In the genomic region with DNA sequence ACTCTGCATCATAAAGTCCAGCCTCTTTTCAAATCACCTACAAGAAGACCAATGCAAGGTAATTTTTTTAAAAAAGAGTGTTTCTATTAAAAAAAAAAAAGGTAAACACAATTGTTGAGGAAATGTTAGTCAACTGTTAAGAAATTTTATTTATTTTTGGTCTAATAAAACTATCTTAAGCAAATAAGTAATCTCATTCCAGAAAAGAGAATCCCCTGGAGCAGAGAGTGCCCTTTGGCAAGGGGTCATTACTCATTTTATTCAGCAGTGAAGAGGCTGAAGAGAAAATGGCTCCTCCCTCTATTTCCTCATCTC, we compare ENCODE assay signal across 9 cellular contexts.
DNase-seq lines count a peak whose midpoint lies in the region; ATAC-seq lines count a peak whose summit lies in the region.
"Had no signal": no experiment of that assay in that cellular context is flagged by ENCODE, and none has a peak within 500 bp of the region (broad histone marks: within the 10 kb centered on the region; RNA-seq: fewer than 3 reads in every experiment).

No MANE protein-coding gene starts in this region.

- ATAC-seq in natural killer cell treated with Interleukin-12 subunit alpha and Interleukin-12 subunit beta and Interleukin-15 and Interleukin-18, amount 100 ng/mL, for 72 hours = no peak
- no peak for ATAC-seq in HG03432 (IDR thresholded peaks at IDR 0.05; ENCODE audit: unreplicated experiment)
- no peak for ATAC-seq in GM19455 (IDR thresholded peaks at IDR 0.05; ENCODE audit: unreplicated experiment)
- ATAC-seq in HG03196 (IDR thresholded peaks at IDR 0.05; ENCODE audit: unreplicated experiment) = no peak

- H3K36me3 Mint-ChIP-seq in natural killer cell treated with Interleukin-12 subunit alpha and Interleukin-12 subunit beta and Interleukin-15 and Interleukin-18, amount 100 ng/mL, for 72 hours = peaks cover 18% of the 10 kb centered on the region

- peak overlapping the region; percentile 79 for H3K4me3 Mint-ChIP-seq in natural killer cell treated with Interleukin-12 subunit alpha and Interleukin-12 subunit beta and Interleukin-15 and Interleukin-18, amount 100 ng/mL, for 72 hours

- no peaks in the 10 kb centered on the region for H3K36me3 ChIP-seq in adipocyte (ENCODE audit: control insufficient read depth, insufficient read depth, low read length, severe bottlenecking)

- DNase-seq in DMS79 (lab: John Stamatoyannopoulos, UW) = peak; percentile 69
- peak; percentile 78 for DNase-seq in NCI-H1092 treated with DMSO at 0.1 percent for 48 hours (lab: John Stamatoyannopoulos, UW)
- peak; percentile 87 for DNase-seq in adipocyte (ENCODE audit: low read depth)
- DNase-seq in natural killer cell treated with Interleukin-12 subunit alpha and Interleukin-12 subunit beta and Interleukin-15 and Interleukin-18, amount 100 ng/mL, for 72 hours (ENCODE audit: low spot score) = no peak
- no peak for DNase-seq in AML-193 (lab: John Stamatoyannopoulos, UW)

- H3K4me3 ChIP-seq in adipocyte (ENCODE audit: low read length) = peak overlapping the region; percentile 32
- H3K4me3 ChIP-seq: SK-N-MC had no signal

- H3K9me3 ChIP-seq in adipocyte (ENCODE audit: control insufficient read depth, low read length) = no peaks in the 10 kb centered on the region

- H3K4me1 ChIP-seq in adipocyte (ENCODE audit: control insufficient read depth, insufficient read depth, low read length) = peaks cover 31% of the 10 kb centered on the region

- H3K9ac ChIP-seq in adipocyte (ENCODE audit: low read length) = peak overlapping the region; percentile 14

- peak overlapping the region; percentile 98 to 99 for H3K27ac Mint-ChIP-seq in natural killer cell treated with Interleukin-12 subunit alpha and Interleukin-12 subunit beta and Interleukin-15 and Interleukin-18, amount 100 ng/mL, for 72 hours

- no peaks in the 10 kb centered on the region for H3K27me3 Mint-ChIP-seq in natural killer cell treated with Interleukin-12 subunit alpha and Interleukin-12 subunit beta and Interleukin-15 and Interleukin-18, amount 100 ng/mL, for 72 hours

- H3K27me3 ChIP-seq in adipocyte (replicated peaks; ENCODE audit: control insufficient read depth, insufficient read depth, low read length) = no peaks in the 10 kb centered on the region

- peaks cover 33 to 36% of the 10 kb centered on the region in 2 donors for H3K4me1 Mint-ChIP-seq in natural killer cell treated with Interleukin-12 subunit alpha and Interleukin-12 subunit beta and Interleukin-15 and Interleukin-18, amount 100 ng/mL, for 72 hours (ENCODE audit: low read depth in 2 of 2)

- H3K9me3 Mint-ChIP-seq in natural killer cell treated with Interleukin-12 subunit alpha and Interleukin-12 subunit beta and Interleukin-15 and Interleukin-18, amount 100 ng/mL, for 72 hours = no peaks in the 10 kb centered on the region

Comparison
In these comparisons a context has a peak if more than half of its experiments do, and no peak if none do; other contexts are left out.
1. DNase-seq: peak in DMS79 (single experiment), NCI-H1092 treated with DMSO at 0.1 percent for 48 hours (single experiment) and adipocyte (single experiment); none in natural killer cell treated with Interleukin-12 subunit alpha and Interleukin-12 subunit beta and Interleukin-15 and Interleukin-18, amount 100 ng/mL, for 72 hours (single experiment) and AML-193 (0 of 2).